In genomic region chr17:44385287-44386181, GRCh38 we compare ENCODE assay signal across 7 cellular contexts. TPM values are rescaled to one million over a fixed set of nuclear protein-coding genes. Genes with fewer than 3 reads are reported as not detected.
DNase-seq lines count a peak whose midpoint lies in the region; ATAC-seq and TF ChIP-seq lines count a peak whose summit lies in the region.

No MANE protein-coding gene starts in this region.

- peak overlapping the region; percentile 43 for H3K9ac ChIP-seq in parathyroid adenoma

- TF ChIP-seq CTCF in GM13977 (IDR thresholded peaks at IDR 0.05; ENCODE audit: extremely low read depth, insufficient read depth, missing control alignments) (peak; percentile 15), LNCaP clone FGC (IDR thresholded peaks at IDR 0.05; ENCODE audit: control insufficient read depth, extremely low read depth, insufficient read depth) (no peak), parathyroid adenoma (IDR thresholded peaks at IDR 0.05) (peak; percentile 30), tibial artery (IDR thresholded peaks at IDR 0.05) (peak in 1 of 2 experiments; percentile 5)

- H3K4me3 ChIP-seq in LNCaP clone FGC (ENCODE audit: low read depth, low read length) (peak overlapping the region; percentile 47), parathyroid adenoma (ENCODE audit: low read depth, low read length) (peak overlapping the region; percentile 64), tibial artery (peak overlapping the region; percentile 43 to 55)

- DNase-seq in GM13977 (ENCODE audit: low spot score) = peak; percentile 95
- DNase-seq in LNCaP clone FGC (ENCODE audit: low read depth) = peak; percentile 3
- DNase-seq in SKM-1 (lab: John Stamatoyannopoulos, UW; ENCODE audit: unreplicated experiment) = peak; percentile 46
- DNase-seq in activated naive CD4-positive, alpha-beta T cell treated with anti-CD3 and anti-CD28 coated beads, Interleukin-2, amount 50 U/mL, for 72 hours (ENCODE audit: low spot score in 2 of 2) = peak; percentile 67 to 88
- DNase-seq in Right ventricle myocardium superior = peak; percentile 87
- DNase-seq in tibial artery = peak; percentile 61 to 83

- H3K9me3 Mint-ChIP-seq in activated naive CD4-positive, alpha-beta T cell treated with anti-CD3 and anti-CD28 coated beads, Interleukin-2, amount 50 U/mL, for 72 hours = no peaks in the 10 kb centered on the region

- H3K4me1 ChIP-seq in parathyroid adenoma (no peaks in the 10 kb centered on the region), tibial artery (peaks cover 0 to 20% (median 18%) of the 10 kb centered on the region in 4 donors)

- H3K36me3 ChIP-seq in parathyroid adenoma (ENCODE audit: control insufficient read depth, insufficient read depth, low read length) = no peaks in the 10 kb centered on the region
- H3K36me3 ChIP-seq in tibial artery = no peaks in the 10 kb centered on the region

- H3K27me3 ChIP-seq in parathyroid adenoma (ENCODE audit: control insufficient read depth, insufficient read depth, low read length) (no peaks in the 10 kb centered on the region), tibial artery (peaks cover 0 to 33% of the 10 kb centered on the region in 2 donors)

- H2AFZ ChIP-seq in parathyroid adenoma = peak overlapping the region; percentile 92

- no peak overlapping the region for H3K27ac Mint-ChIP-seq in activated naive CD4-positive, alpha-beta T cell treated with anti-CD3 and anti-CD28 coated beads, Interleukin-2, amount 50 U/mL, for 72 hours

- peaks cover 0 to 4% of the 10 kb centered on the region in 2 donors for H3K36me3 Mint-ChIP-seq in activated naive CD4-positive, alpha-beta T cell treated with anti-CD3 and anti-CD28 coated beads, Interleukin-2, amount 50 U/mL, for 72 hours

- no peaks in the 10 kb centered on the region for H3K79me2 ChIP-seq in parathyroid adenoma

- H3K27ac ChIP-seq in parathyroid adenoma (peak overlapping the region; percentile 39), tibial artery (no peak overlapping the region)

- in situ Hi-C loops in GM13977 (cut with MboI; ENCODE audit: low pct_unique_long_range_greater_than_20kb, low sequenced_read_pairs, unreplicated experiment) = no loop called here

- H3K9me3 ChIP-seq in parathyroid adenoma (ENCODE audit: control insufficient read depth, low read length) = no peaks in the 10 kb centered on the region
- H3K9me3 ChIP-seq in tibial artery = no peaks in the 10 kb centered on the region

- peak; percentile 90 to 92 for ATAC-seq in activated naive CD4-positive, alpha-beta T cell treated with anti-CD3 and anti-CD28 coated beads, Interleukin-2, amount 50 U/mL, for 72 hours
- peak; percentile 94 for ATAC-seq in Right ventricle myocardium superior (ENCODE audit: poor library complexity)

- intact Hi-C loops in Right ventricle myocardium superior (cut with DNase I) (no loop called here), tibial artery (cut with DNase I; ENCODE audit: low total_unique reads) (no loop called here)

- H3K4me2 ChIP-seq in parathyroid adenoma (ENCODE audit: low read length) = peak overlapping the region; percentile 98

RNA-seq across cellular contexts. Expression of gene ITGA2B, which starts 3.9 kb away (rescaled TPM):
- total RNA-seq in activated naive CD4-positive, alpha-beta T cell treated with anti-CD3 and anti-CD28 coated beads, Interleukin-2, amount 50 U/mL, for 72 hours = 1 to 10 TPM; 2.6 to 3.2 TPM
- total RNA-seq in Right ventricle myocardium superior = 0.62 TPM

RNA-seq across cellular contexts. Expression of gene FAM171A2, which starts 21.9 kb away (rescaled TPM):
- under 1 TPM; 0.35 to 0.43 TPM for total RNA-seq in activated naive CD4-positive, alpha-beta T cell treated with anti-CD3 and anti-CD28 coated beads, Interleukin-2, amount 50 U/mL, for 72 hours
- 0.62 TPM for total RNA-seq in Right ventricle myocardium superior

RNA-seq across cellular contexts. Expression of gene GRN, which starts 40.4 kb away (rescaled TPM):
- total RNA-seq in activated naive CD4-positive, alpha-beta T cell treated with anti-CD3 and anti-CD28 coated beads, Interleukin-2, amount 50 U/mL, for 72 hours = 10 to 100 TPM; 65.0 to 73.0 TPM
- total RNA-seq in Right ventricle myocardium superior = 135 TPM

Comparison
In these comparisons a context has a peak if more than half of its experiments do, and no peak if none do; other contexts are left out.
1. DNase-seq: peak in every context shown above with its lines; median percentile 95 in GM13977; 87 in Right ventricle myocardium superior; 78 in activated naive CD4-positive, alpha-beta T cell treated with anti-CD3 and anti-CD28 coated beads, Interleukin-2, amount 50 U/mL, for 72 hours; 72 in tibial artery; 46 in SKM-1; 3 in LNCaP clone FGC.